In the genomic region with DNA sequence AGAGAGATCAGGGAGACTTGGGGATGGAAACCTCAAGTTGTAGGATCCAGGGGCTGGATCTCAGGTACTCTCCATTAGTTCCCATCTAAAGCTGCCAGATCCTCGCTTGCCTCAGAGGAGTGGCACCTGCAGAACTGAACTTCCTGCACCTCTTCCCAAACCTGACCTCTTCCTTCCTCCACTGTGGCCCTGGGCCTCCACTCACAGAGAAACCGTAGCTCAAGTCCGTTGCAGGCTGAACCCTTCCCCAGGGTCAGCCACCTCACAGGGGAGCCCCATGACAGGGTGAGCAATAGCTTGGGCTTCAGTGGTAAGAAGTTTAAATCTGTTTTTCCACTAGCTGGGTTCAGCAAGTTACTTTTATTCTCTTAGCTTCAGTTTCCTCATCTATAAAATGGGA, we compare ENCODE assay signal across 11 cellular contexts. TPM values are rescaled to one million over a fixed set of nuclear protein-coding genes. Genes with fewer than 3 reads are reported as not detected.
DNase-seq lines count a peak whose midpoint lies in the region; ATAC-seq and TF ChIP-seq lines count a peak whose summit lies in the region.
"Had no signal": no experiment of that assay in that cellular context is flagged by ENCODE, and none has a peak within 500 bp of the region (broad histone marks: within the 10 kb centered on the region; RNA-seq: fewer than 3 reads in every experiment).

No MANE protein-coding gene starts in this region.

- H3K27ac ChIP-seq in RWPE2 (ENCODE audit: poor library complexity, severe bottlenecking) = peak overlapping the region; percentile 69

- CTCF ChIA-PET in activated CD8-positive, alpha-beta memory T cell treated with anti-CD3 and anti-CD28 coated beads, Interleukin-2, amount 10 ng/mL, durations not matched to agents 7 days and 5 days (lab: Charles Lee) = interaction anchor here (1.0 to 1.5 kb wide), 2 partner anchors 24 to 85 kb away, joined by 3 to 4 read pairs; partner anchors contain the start of gene SLAMF8

- H3K4me1 ChIP-seq in RWPE2 (ENCODE audit: insufficient read depth, poor library complexity, severe bottlenecking) = peaks cover 38% of the 10 kb centered on the region

- peak; percentile 25 for ATAC-seq in activated CD8-positive, alpha-beta memory T cell treated with anti-CD3 and anti-CD28 coated beads, Interleukin-2, amount 10 ng/mL, durations not matched to agents 7 days and 5 days
- ATAC-seq in RWPE2 (ENCODE audit: low read depth) (no peak), HG03025 (IDR thresholded peaks at IDR 0.05; ENCODE audit: low FRiP score, unreplicated experiment) (no peak), GM18519 (IDR thresholded peaks at IDR 0.05; ENCODE audit: low FRiP score, unreplicated experiment) (no peak)
- ATAC-seq in stimulated activated memory B cell treated with anti-CD40 and anti-IgM and Interleukin-4, amounts not matched to agents 10 μg/mL and 1 μg/mL and 100 μg/mL, for 72 hours = no peak
- ATAC-seq: left lobe of liver had no signal

- TF ChIP-seq CTCF in RWPE2 (IDR thresholded peaks at IDR 0.05; ENCODE audit: poor library complexity, severe bottlenecking) (no peak), endothelial cell (IDR thresholded peaks at IDR 0.05; ENCODE audit: unreplicated experiment) (no peak)

- no peak overlapping the region for H3K4me3 ChIP-seq in RWPE2 (ENCODE audit: severe bottlenecking)

- peaks cover under 1% of the 10 kb centered on the region; the same call in 1 of the 2 replicates for H3K36me3 ChIP-seq in RWPE2 (ENCODE audit: low read depth)

- peak overlapping the region; percentile 83 for H3K27ac Mint-ChIP-seq in activated CD8-positive, alpha-beta memory T cell treated with anti-CD3 and anti-CD28 coated beads, Interleukin-2, amount 10 ng/mL, durations not matched to agents 7 days and 5 days
- H3K27ac Mint-ChIP-seq in endothelial cell (ENCODE audit: unreplicated experiment) = peak overlapping the region; percentile 98
- peak overlapping the region; percentile 81 for H3K27ac Mint-ChIP-seq in stimulated activated memory B cell treated with anti-CD40 and anti-IgM and Interleukin-4, amounts not matched to agents 10 μg/mL and 1 μg/mL and 100 μg/mL, for 72 hours

- peak; percentile 57 for DNase-seq in activated CD8-positive, alpha-beta memory T cell treated with anti-CD3 and anti-CD28 coated beads, Interleukin-2, amount 10 ng/mL, durations not matched to agents 7 days and 5 days
- DNase-seq in activated CD8-positive, alpha-beta memory T cell treated with anti-CD3 and anti-CD28 coated beads for 24 hours = no peak
- DNase-seq in RWPE2 (ENCODE audit: low spot score) (no peak), endothelial cell (ENCODE audit: low spot score) (no peak), mucosa of gallbladder (ENCODE audit: low spot score) (no peak)
- DNase-seq: NCI-H524 treated with DMSO at 0.1 percent for 48 hours; stimulated activated CD4-positive, alpha-beta T cell treated with anti-CD3 and anti-CD28 coated beads, Interleukin-12 subunit alpha, Interleukin-12 subunit beta, amount 100 ng/mL, for 4 hours had no signal

- peaks cover 49% of the 10 kb centered on the region for H3K4me1 Mint-ChIP-seq in activated CD8-positive, alpha-beta memory T cell treated with anti-CD3 and anti-CD28 coated beads, Interleukin-2, amount 10 ng/mL, durations not matched to agents 7 days and 5 days
- H3K4me1 Mint-ChIP-seq in endothelial cell (ENCODE audit: unreplicated experiment) = peaks cover 37% of the 10 kb centered on the region
- H3K4me1 Mint-ChIP-seq in stimulated activated memory B cell treated with anti-CD40 and anti-IgM and Interleukin-4, amounts not matched to agents 10 μg/mL and 1 μg/mL and 100 μg/mL, for 72 hours = peaks cover 66% of the 10 kb centered on the region

- H3K27me3 Mint-ChIP-seq in activated CD8-positive, alpha-beta memory T cell treated with anti-CD3 and anti-CD28 coated beads, Interleukin-2, amount 10 ng/mL, durations not matched to agents 7 days and 5 days = no peaks in the 10 kb centered on the region
- H3K27me3 Mint-ChIP-seq in endothelial cell (ENCODE audit: unreplicated experiment) = peaks cover 13% of the 10 kb centered on the region
- H3K27me3 Mint-ChIP-seq in stimulated activated memory B cell treated with anti-CD40 and anti-IgM and Interleukin-4, amounts not matched to agents 10 μg/mL and 1 μg/mL and 100 μg/mL, for 72 hours = no peaks in the 10 kb centered on the region

- no peaks in the 10 kb centered on the region for H3K9me3 ChIP-seq in RWPE2 (ENCODE audit: severe bottlenecking)

- H3K4me3 Mint-ChIP-seq in activated CD8-positive, alpha-beta memory T cell treated with anti-CD3 and anti-CD28 coated beads, Interleukin-2, amount 10 ng/mL, durations not matched to agents 7 days and 5 days = no peak overlapping the region
- no peak overlapping the region for H3K4me3 Mint-ChIP-seq in endothelial cell (ENCODE audit: unreplicated experiment)
- H3K4me3 Mint-ChIP-seq in stimulated activated memory B cell treated with anti-CD40 and anti-IgM and Interleukin-4, amounts not matched to agents 10 μg/mL and 1 μg/mL and 100 μg/mL, for 72 hours = no peak overlapping the region

- H3K36me3 Mint-ChIP-seq in activated CD8-positive, alpha-beta memory T cell treated with anti-CD3 and anti-CD28 coated beads, Interleukin-2, amount 10 ng/mL, durations not matched to agents 7 days and 5 days = peaks cover 3% of the 10 kb centered on the region
- H3K36me3 Mint-ChIP-seq in endothelial cell (ENCODE audit: low read depth, unreplicated experiment) = peaks cover 12% of the 10 kb centered on the region
- peaks cover 22% of the 10 kb centered on the region for H3K36me3 Mint-ChIP-seq in stimulated activated memory B cell treated with anti-CD40 and anti-IgM and Interleukin-4, amounts not matched to agents 10 μg/mL and 1 μg/mL and 100 μg/mL, for 72 hours

- H3K27me3 ChIP-seq in RWPE2 (ENCODE audit: insufficient read depth, poor library complexity, severe bottlenecking) = no peaks in the 10 kb centered on the region

- H3K9me3 Mint-ChIP-seq in activated CD8-positive, alpha-beta memory T cell treated with anti-CD3 and anti-CD28 coated beads, Interleukin-2, amount 10 ng/mL, durations not matched to agents 7 days and 5 days (ENCODE audit: low read depth) = no peaks in the 10 kb centered on the region
- H3K9me3 Mint-ChIP-seq in endothelial cell (ENCODE audit: unreplicated experiment) = no peaks in the 10 kb centered on the region
- no peaks in the 10 kb centered on the region for H3K9me3 Mint-ChIP-seq in stimulated activated memory B cell treated with anti-CD40 and anti-IgM and Interleukin-4, amounts not matched to agents 10 μg/mL and 1 μg/mL and 100 μg/mL, for 72 hours

RNA-seq across cellular contexts. Expression of gene CFAP45, which starts 11.7 kb away (rescaled TPM):
- 1 to 10 TPM; 1.3 to 1.6 TPM for total RNA-seq in activated CD8-positive, alpha-beta memory T cell treated with anti-CD3 and anti-CD28 coated beads, Interleukin-2, amount 10 ng/mL, durations not matched to agents 7 days and 5 days
- total RNA-seq in endothelial cell (ENCODE audit: unreplicated experiment) = 1.0 TPM
- 0.37 TPM for total RNA-seq in mucosa of gallbladder
- total RNA-seq: left lobe of liver had no signal

RNA-seq across cellular contexts. Expression of gene TAGLN2, which starts 13.6 kb away (rescaled TPM):
- 100 to 1,000 TPM; 479 to 513 TPM for total RNA-seq in activated CD8-positive, alpha-beta memory T cell treated with anti-CD3 and anti-CD28 coated beads, Interleukin-2, amount 10 ng/mL, durations not matched to agents 7 days and 5 days
- total RNA-seq in endothelial cell (ENCODE audit: unreplicated experiment) (95.2 TPM), mucosa of gallbladder (205 TPM)

RNA-seq across cellular contexts. Expression of gene IGSF9, which starts 33.7 kb away (rescaled TPM):
- total RNA-seq in activated CD8-positive, alpha-beta memory T cell treated with anti-CD3 and anti-CD28 coated beads, Interleukin-2, amount 10 ng/mL, durations not matched to agents 7 days and 5 days = not detected
- total RNA-seq in endothelial cell (ENCODE audit: unreplicated experiment) (2.2 TPM), mucosa of gallbladder (12.4 TPM)

RNA-seq across cellular contexts. Expression of gene SLAMF9, which starts 42.4 kb away (rescaled TPM):
- not detected for total RNA-seq in activated CD8-positive, alpha-beta memory T cell treated with anti-CD3 and anti-CD28 coated beads, Interleukin-2, amount 10 ng/mL, durations not matched to agents 7 days and 5 days
- not detected for total RNA-seq in endothelial cell (ENCODE audit: unreplicated experiment)
- total RNA-seq in mucosa of gallbladder = not detected

RNA-seq across cellular contexts. Expression of gene VSIG8, which starts 49.2 kb away (rescaled TPM):
- total RNA-seq in activated CD8-positive, alpha-beta memory T cell treated with anti-CD3 and anti-CD28 coated beads, Interleukin-2, amount 10 ng/mL, durations not matched to agents 7 days and 5 days = not detected
- total RNA-seq in endothelial cell (ENCODE audit: unreplicated experiment) (not detected), mucosa of gallbladder (not detected)
- total RNA-seq: left lobe of liver had no signal
